1 cellular context compared by ENCODE assay signal in the genomic region with DNA sequence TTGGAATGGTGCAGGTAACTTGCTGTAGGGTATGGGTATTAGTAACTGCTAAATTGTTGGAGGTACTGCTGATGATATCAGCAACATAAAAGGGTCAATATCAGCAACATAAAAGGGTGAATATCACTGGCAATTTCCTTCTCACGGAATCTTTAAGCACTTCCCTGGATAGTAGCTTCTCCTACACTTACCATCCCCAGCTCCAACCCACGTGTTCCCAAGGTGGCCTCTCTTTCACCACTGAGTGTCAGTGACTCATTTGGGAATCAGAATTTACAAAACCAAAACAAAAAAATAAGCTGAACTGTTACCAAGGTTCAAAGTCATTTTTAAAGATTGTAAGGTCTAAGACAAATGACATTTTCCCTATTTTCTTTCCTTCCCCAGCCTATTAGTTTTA.
TF ChIP-seq lines count a peak whose summit lies in the region.

No MANE protein-coding gene starts in this region.

TF ChIP-seq in WTC11, 78 proteins besides CTCF, POLR2A, EP300 and RAD21 (continued from another document):
- TF ChIP-seq, protein P1, sequence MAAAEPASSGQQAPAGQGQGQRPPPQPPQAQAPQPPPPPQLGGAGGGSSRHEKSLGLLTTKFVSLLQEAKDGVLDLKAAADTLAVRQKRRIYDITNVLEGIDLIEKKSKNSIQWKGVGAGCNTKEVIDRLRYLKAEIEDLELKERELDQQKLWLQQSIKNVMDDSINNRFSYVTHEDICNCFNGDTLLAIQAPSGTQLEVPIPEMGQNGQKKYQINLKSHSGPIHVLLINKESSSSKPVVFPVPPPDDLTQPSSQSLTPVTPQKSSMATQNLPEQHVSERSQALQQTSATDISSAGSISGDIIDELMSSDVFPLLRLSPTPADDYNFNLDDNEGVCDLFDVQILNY (CRISPR knock-in tag; IDR thresholded peaks at IDR 0.05): no peak
- TF ChIP-seq GTF2I (CRISPR knock-in tag; conservative IDR thresholded peaks at IDR 0.05) (no peak), OVOL2 (CRISPR knock-in tag; IDR thresholded peaks at IDR 0.05; ENCODE audit: borderline replicate concordance) (no peak)
